ENCODE assay signal across 10 cellular contexts in the genomic region with DNA sequence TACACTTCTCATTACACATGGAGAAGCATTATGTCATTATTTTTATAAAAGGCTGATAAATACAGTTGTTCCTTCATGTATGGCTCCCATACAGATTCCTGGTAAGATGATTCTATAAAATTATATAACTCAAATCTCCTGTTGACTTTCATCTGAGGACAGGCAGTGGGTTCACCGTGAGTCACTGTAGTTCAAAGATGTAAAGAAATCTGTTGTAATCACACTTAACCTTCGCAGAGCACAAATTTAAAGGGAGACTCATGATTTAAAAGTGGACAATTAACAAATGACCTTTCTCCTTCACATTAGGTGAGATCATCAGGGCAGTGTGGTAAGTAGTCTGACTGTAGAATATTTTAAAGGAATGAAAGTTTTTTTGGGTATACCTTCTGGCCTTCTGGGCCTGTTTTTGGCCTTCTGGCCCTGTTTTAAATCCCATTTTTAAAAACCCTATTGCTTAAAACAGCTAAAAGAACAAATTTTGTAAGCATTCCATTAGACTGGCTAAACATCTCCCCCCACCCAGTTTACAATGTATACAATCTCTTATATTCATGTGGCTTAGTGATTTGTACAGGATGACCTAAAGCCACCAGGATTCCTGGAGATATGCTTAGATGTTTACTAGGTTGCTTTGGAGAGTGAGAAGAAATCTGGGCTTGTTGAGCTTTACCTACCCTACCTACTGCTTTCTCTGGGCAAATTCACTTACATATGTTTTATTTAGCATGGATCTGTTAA.
DNase-seq lines count a peak whose midpoint lies in the region; ATAC-seq and TF ChIP-seq lines count a peak whose summit lies in the region.
"Had no signal": no experiment of that assay in that cellular context is flagged by ENCODE, and none has a peak within 500 bp of the region (broad histone marks: within the 10 kb centered on the region; RNA-seq: fewer than 3 reads in every experiment).

No MANE protein-coding gene starts in this region.

- ATAC-seq in GM21723 (IDR thresholded peaks at IDR 0.05; ENCODE audit: unreplicated experiment) = no peak

- H3K4me1 Mint-ChIP-seq in chondrocyte (ENCODE audit: low read depth) = peaks cover 77% of the 10 kb centered on the region

- H3K27me3 Mint-ChIP-seq in chondrocyte (ENCODE audit: low read depth) = no peaks in the 10 kb centered on the region

- DNase-seq in LHCN-M2 (ENCODE audit: low read depth) (peak; percentile 32), chondrocyte (ENCODE audit: low spot score) (no peak), hypothalamus (lab: John Stamatoyannopoulos, UW) (no peak), G401 (ENCODE audit: low spot score) (no peak), ACHN (no peak)
- DNase-seq: NCI-H526 had no signal

- H3K4me3 ChIP-seq in BLaER1 (peak overlapping the region; percentile 13; the same call in 1 of the 2 replicates), muscle layer of duodenum (ENCODE audit: low read depth in 1 of 2, low read length in 2 of 2) (peak overlapping the region in 1 of 2 donors; percentile 41)

- H3K36me3 Mint-ChIP-seq in chondrocyte (ENCODE audit: low read depth) = peaks cover 11% of the 10 kb centered on the region

- H3K27ac ChIP-seq in BLaER1 (peak overlapping the region; percentile 77), muscle layer of duodenum (ENCODE audit: low read length) (peak overlapping the region; percentile 21)
- H3K27ac ChIP-seq: HL-60 had no signal

- H4K20me1 ChIP-seq in BLaER1 = no peaks in the 10 kb centered on the region

- H3K27me3 ChIP-seq in BLaER1 = no peaks in the 10 kb centered on the region
- no peaks in the 10 kb centered on the region for H3K27me3 ChIP-seq in muscle layer of duodenum (ENCODE audit: low read depth, low read length)

- H3K9ac ChIP-seq in BLaER1 = peak overlapping the region; percentile 61; the same call in 1 of the 2 replicates

- TF ChIP-seq CTCF in chondrocyte (IDR thresholded peaks at IDR 0.05) = no peak

- in situ Hi-C loops in G401 (cut with HindIII; ENCODE audit: low sequenced_read_pairs) (no loop called here), ACHN (cut with HindIII; ENCODE audit: low pct_ligation_motif_present, low pct_unique_long_range_greater_than_20kb, low sequenced_read_pairs) (no loop called here)

- H3K4me3 Mint-ChIP-seq in chondrocyte (ENCODE audit: unreplicated experiment) = peak overlapping the region; percentile 21

- H3K27ac Mint-ChIP-seq in chondrocyte (ENCODE audit: unreplicated experiment) = peak overlapping the region; percentile 94

- no peaks in the 10 kb centered on the region for H3K9me3 ChIP-seq in BLaER1
- H3K9me3 ChIP-seq in muscle layer of duodenum (ENCODE audit: control insufficient read depth in 1 of 2, low read length in 2 of 2) = no peaks in the 10 kb centered on the region

- peak overlapping the region; percentile 86 for H3K4me2 ChIP-seq in BLaER1

- H3K4me1 ChIP-seq in BLaER1 = peaks cover 38% of the 10 kb centered on the region
- no peaks in the 10 kb centered on the region for H3K4me1 ChIP-seq in muscle layer of duodenum (ENCODE audit: control insufficient read depth in 1 of 2, insufficient read depth in 2 of 2, low read length in 2 of 2)

- no peaks in the 10 kb centered on the region for H3K36me3 ChIP-seq in BLaER1
- H3K36me3 ChIP-seq in muscle layer of duodenum (ENCODE audit: control insufficient read depth in 1 of 2, insufficient read depth in 2 of 2, low read length in 2 of 2) = no peaks in the 10 kb centered on the region

- H3K9me3 Mint-ChIP-seq in chondrocyte (ENCODE audit: low read depth) = no peaks in the 10 kb centered on the region
